ENCODE assay signal across 19 cellular contexts in the genomic region with DNA sequence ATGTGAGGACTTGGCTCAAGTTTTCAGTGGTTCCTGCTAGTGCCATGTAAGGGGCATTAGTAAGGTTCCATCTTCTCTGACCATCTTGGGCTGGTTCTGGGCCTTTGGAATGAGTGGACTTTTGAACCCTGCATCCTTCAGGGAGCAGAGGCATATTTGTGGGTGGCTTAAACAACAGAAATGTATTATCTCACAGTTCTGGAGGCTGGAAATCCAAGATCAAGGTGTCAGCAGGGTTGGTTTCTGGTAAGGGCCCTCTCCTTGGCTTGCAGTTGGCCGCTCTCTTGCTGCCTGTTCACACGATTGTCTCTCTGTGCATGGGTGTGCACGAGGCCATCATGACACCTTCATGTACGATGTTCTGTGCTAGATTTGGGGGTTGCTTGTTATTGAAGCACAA. TPM values are rescaled to one million over a fixed set of nuclear protein-coding genes. Genes with fewer than 3 reads are reported as not detected.
A peak's percentile ranks its signal among the peaks of the same experiment; 100 is the strongest.
DNase-seq lines count a peak whose midpoint lies in the region; FAIRE-seq and TF ChIP-seq lines count a peak whose summit lies in the region.
"Had no signal": no experiment of that assay in that cellular context is flagged by ENCODE, and none has a peak within 500 bp of the region (broad histone marks: within the 10 kb centered on the region; RNA-seq: fewer than 3 reads in every experiment).

No MANE protein-coding gene starts in this region.

- H2AK5ac ChIP-seq in H1 (ENCODE audit: low read depth, low read length) = no peak overlapping the region

- no peak for FAIRE-seq in H1 (lab: Jason Lieb, UNC)
- FAIRE-seq: A204.1, GM12892, GM18507, HepG2 had no signal

- H3K4ac ChIP-seq in H1 (replicated peaks; ENCODE audit: insufficient read length, low read depth, low read length) = peak overlapping the region; percentile 70

- H4K5ac ChIP-seq in H1 (ENCODE audit: insufficient read length, low read depth, low read length) = no peak overlapping the region

- no peaks in the 10 kb centered on the region for H4K20me1 ChIP-seq in H1 (replicated peaks in 1 of 2; ENCODE audit: control insufficient read depth in 1 of 2, insufficient read depth in 2 of 2, low read length in 2 of 2)

- H2BK12ac ChIP-seq in H1 (ENCODE audit: low read depth, low read length) = no peak overlapping the region

- no peaks in the 10 kb centered on the region for H3K4me1 ChIP-seq in H1 (replicated peaks in 1 of 4; ENCODE audit: control insufficient read depth in 3 of 4, insufficient read depth in 4 of 4, low read length in 3 of 4)

- H3K4me3 ChIP-seq in H1 (ENCODE audit: extremely low read depth in 1 of 4, insufficient read depth in 2 of 4, low read depth in 3 of 4, low read length in 4 of 4) = no peak overlapping the region
- H3K4me3 ChIP-seq: GM23338 had no signal

- H3K18ac ChIP-seq in H1 (ENCODE audit: extremely low read depth, low read length) = no peak overlapping the region

- H3K9ac ChIP-seq in H1 (replicated peaks in 1 of 4; ENCODE audit: extremely low read depth in 1 of 4, low read depth in 3 of 4, low read length in 3 of 4) = no peak overlapping the region

- H2BK5ac ChIP-seq in H1 (ENCODE audit: low read depth, low read length) = no peak overlapping the region

- H3K23me2 ChIP-seq in H1 (ENCODE audit: low read depth, low read length) = no peaks in the 10 kb centered on the region

- POLR2A ChIA-PET in H1 (lab: Charles Lee; ENCODE audit: partially characterized antibody) = no interaction called here

- no peaks in the 10 kb centered on the region for H3K79me1 ChIP-seq in H1 (ENCODE audit: low read depth, low read length)

- no peak overlapping the region for H3K27ac ChIP-seq in H1 (ENCODE audit: low read depth, low read length)
- H3K27ac ChIP-seq: C4-2B had no signal

- no peak for TF ChIP-seq EP300 in H1 (IDR thresholded peaks at IDR 0.05; ENCODE audit: borderline replicate concordance in 1 of 2, low read depth in 2 of 2, low read length in 2 of 2)

- H2BK120ac ChIP-seq in H1 (replicated peaks; ENCODE audit: low read depth, low read length) = no peak overlapping the region

- DNase-seq in LHCN-M2 (ENCODE audit: low read depth) = peak; percentile 34
- DNase-seq in H1 (ENCODE audit: low read depth in 1 of 2, low spot score in 2 of 2) = no peak
- DNase-seq in myocyte (ENCODE audit: low read depth) = peak; percentile 27
- no peak for DNase-seq in COR-L47 (lab: John Stamatoyannopoulos, UW)
- no peak for DNase-seq in NCI-H2196 treated with DMSO at 0.1 percent for 48 hours (lab: John Stamatoyannopoulos, UW; ENCODE audit: unreplicated experiment)
- DNase-seq in NCI-H226 = no peak
- DNase-seq: ACHN; CD4-positive, alpha-beta T cell; DMS153; DMS79; GDM1; H7 had no signal

- no peak overlapping the region for H2AFZ ChIP-seq in H1 (ENCODE audit: low read length)
- H2AFZ ChIP-seq: GM23338 had no signal

- no peak for TF ChIP-seq RAD21 in H1 (IDR thresholded peaks at IDR 0.05 in 1 of 2, conservative IDR thresholded peaks at IDR 0.05 in 1 of 2; ENCODE audit: low read depth in 2 of 2, low read length in 2 of 2)

- H3K27me3 ChIP-seq in H1 (replicated peaks in 1 of 4; ENCODE audit: control insufficient read depth in 3 of 4, extremely low read depth in 1 of 4, insufficient read depth in 3 of 4, low read length in 3 of 4) = no peaks in the 10 kb centered on the region

- H2BK15ac ChIP-seq in H1 (ENCODE audit: low read length) = no peak overlapping the region

- WGBS in H1 (ENCODE audit: extremely low coverage in 1 of 2, insufficient coverage in 1 of 2, insufficient read length in 1 of 2, insufficient replicate concordance in 2 of 2, low coverage in 1 of 2, low lambda C conversion rate in 2 of 2, missing lambda C conversion rate in 1 of 2), 2 experiments = 59% methylated on average over 4 of the region's 4 CpGs; no CpG with 5 or more reads in 1 of the 2 experiments

- no peak overlapping the region for H3K14ac ChIP-seq in H1 (ENCODE audit: insufficient read length)

- H3K79me2 ChIP-seq in H1 (ENCODE audit: control insufficient read depth in 1 of 2, insufficient read depth in 2 of 2, low read length in 2 of 2) = no peaks in the 10 kb centered on the region

- H4K8ac ChIP-seq in H1 (ENCODE audit: extremely low read depth, insufficient read depth, low read length) = no peak overlapping the region

- no peaks in the 10 kb centered on the region; a peak in 1 of 4 replicates for H3K9me3 ChIP-seq in H1 (ENCODE audit: insufficient read depth in 2 of 2, low read depth in 1 of 2, low read length in 1 of 2)

- no peak overlapping the region for H3K23ac ChIP-seq in H1 (ENCODE audit: insufficient read length)

- no peak for TF ChIP-seq POLR2A in H1 (IDR thresholded peaks at IDR 0.05; ENCODE audit: control extremely low read depth in 1 of 2, low read depth in 2 of 2, low read length in 2 of 2)

- CTCF ChIA-PET in H1 (lab: Charles Lee; ENCODE audit: partially characterized antibody) = no interaction called here

- H3K36me3 ChIP-seq in H1 (ENCODE audit: control insufficient read depth in 2 of 4, insufficient read depth in 4 of 4, low read length in 3 of 4) = no peaks in the 10 kb centered on the region

- H3K4me2 ChIP-seq in H1 (ENCODE audit: insufficient read depth in 1 of 2, low read depth in 2 of 2, low read length in 2 of 2) = no peak overlapping the region

- no peak overlapping the region for H2BK20ac ChIP-seq in H1 (ENCODE audit: low read length)

- H4K91ac ChIP-seq in H1 (replicated peaks; ENCODE audit: insufficient read length, low read length) = no peak overlapping the region

- H3K56ac ChIP-seq in H1 (replicated peaks; ENCODE audit: insufficient read length, low read depth, low read length) = no peak overlapping the region

- no peak for TF ChIP-seq CTCF in H1 (IDR thresholded peaks at IDR 0.05; ENCODE audit: control extremely low read depth in 1 of 3, insufficient read depth in 1 of 3, low read depth in 1 of 3, low read length in 3 of 3)

TF ChIP-seq in H1, 55 proteins besides CTCF, POLR2A, EP300 and RAD21:
- TF ChIP-seq KDM1A (IDR thresholded peaks at IDR 0.05; ENCODE audit: borderline replicate concordance, low read length) (no peak), POU5F1 (IDR thresholded peaks at IDR 0.05; ENCODE audit: low read depth, low read length) (no peak), TEAD4 (IDR thresholded peaks at IDR 0.05; ENCODE audit: low read depth, low read length) (no peak), EGR1 (IDR thresholded peaks at IDR 0.05; ENCODE audit: borderline replicate concordance, low read depth, low read length) (no peak), TAF1 (IDR thresholded peaks at IDR 0.05; ENCODE audit: low read depth, low read length) (no peak)
- TF ChIP-seq, protein P1, sequence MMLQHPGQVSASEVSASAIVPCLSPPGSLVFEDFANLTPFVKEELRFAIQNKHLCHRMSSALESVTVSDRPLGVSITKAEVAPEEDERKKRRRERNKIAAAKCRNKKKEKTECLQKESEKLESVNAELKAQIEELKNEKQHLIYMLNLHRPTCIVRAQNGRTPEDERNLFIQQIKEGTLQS (IDR thresholded peaks at IDR 0.05; ENCODE audit: insufficient read depth, low read depth, low read length) = no peak

RNA-seq across cellular contexts. Expression of a gene that starts 21.3 kb away (rescaled TPM):
- not detected in 2 replicates for total RNA-seq in LHCN-M2 (2014; rRNA removed)
- polyA plus RNA-seq in LHCN-M2 (2012) = not detected
- not detected in 2 replicates for total RNA-seq in H1 (2021; fragmentation: NEBNext Ultra II Directional; extraction: Animal tissue kit (Norgen Biotek cat#: 25700))
- polyA plus RNA-seq in H1 (2011; rRNA removed) = not detected in 2 replicates
- not detected for polyA plus RNA-seq in H1 (2011; cell fraction: cytosol; rRNA removed)
- polyA plus RNA-seq in H1 (2011; cell fraction: nucleus; rRNA removed) = not detected
- not detected in 4 replicates for polyA plus RNA-seq in H1 (2012, experiment 1 of 2)
- not detected for polyA plus RNA-seq in H1 (2012, experiment 2 of 2)
- polyA plus RNA-seq in H1 (2013, experiment 1 of 2) = not detected
- polyA plus RNA-seq in H1 (2013, experiment 2 of 2) = not detected
- not detected in 2 replicates for polyA minus RNA-seq in H1 (2011; rRNA and poly(A)+ RNA removed)
- polyA minus RNA-seq in H1 (2011; cell fraction: cytosol; rRNA and poly(A)+ RNA removed) = not detected
- polyA minus RNA-seq in H1 (2011; cell fraction: nucleus; rRNA and poly(A)+ RNA removed) = not detected
- 0.19 TPM in 1 of 2 replicates, not detected in the other for total RNA-seq in myocyte
- polyA plus RNA-seq in myocyte (2012) = 0.04 TPM
- total RNA-seq: CD4-positive, alpha-beta T cell; GM23338; H7; HepG2 had no signal
- polyA plus RNA-seq: GM23338, HepG2, IgD-negative memory B cell had no signal

Comparison
In these comparisons a context has a peak if more than half of its experiments do, and no peak if none do; other contexts are left out.
1. DNase-seq: peak in LHCN-M2 (single experiment) and myocyte (single experiment); none in H1 (0 of 2), COR-L47 (single experiment), NCI-H2196 treated with DMSO at 0.1 percent for 48 hours (single experiment) and NCI-H226 (single experiment).